ENCODE assay signal across 8 cellular contexts in genomic region chr11:65026810-65027209, GRCh38. TPM values are rescaled to one million over a fixed set of nuclear protein-coding genes. Genes with fewer than 3 reads are reported as not detected.
DNase-seq lines count a peak whose midpoint lies in the region; ATAC-seq, FAIRE-seq and TF ChIP-seq lines count a peak whose summit lies in the region.

No MANE protein-coding gene starts in this region.

- peak overlapping the region; percentile 93 for H3K27ac Mint-ChIP-seq in progenitor cell of endocrine pancreas

- peaks cover 0 to 2% of the 10 kb centered on the region in 2 donors for H3K4me1 ChIP-seq in small intestine (ENCODE audit: control insufficient read depth in 2 of 2, insufficient read depth in 1 of 2, low read depth in 1 of 2, low read length in 1 of 2)

- no peaks in the 10 kb centered on the region for H3K27me3 ChIP-seq in small intestine (ENCODE audit: control insufficient read depth in 2 of 2, insufficient read depth in 2 of 2, low read length in 2 of 2)

- H3K36me3 ChIP-seq in small intestine (ENCODE audit: control insufficient read depth in 2 of 2, insufficient read depth in 2 of 2, low read length in 2 of 2), result no peaks in the 10 kb centered on the region

- TF ChIP-seq CTCF in RWPE1 (conservative IDR thresholded peaks at IDR 0.05; ENCODE audit: low read depth) (no peak), progenitor cell of endocrine pancreas (IDR thresholded peaks at IDR 0.05; ENCODE audit: unreplicated experiment) (no peak)

- H3K4me3 ChIP-seq in small intestine (ENCODE audit: low read depth in 1 of 2, low read length in 2 of 2), result no peak overlapping the region

- peaks cover 16% of the 10 kb centered on the region for H3K4me1 Mint-ChIP-seq in progenitor cell of endocrine pancreas (ENCODE audit: low read depth)

- no peaks in the 10 kb centered on the region for H3K27me3 Mint-ChIP-seq in progenitor cell of endocrine pancreas

- no peaks in the 10 kb centered on the region for H3K9me3 ChIP-seq in small intestine (ENCODE audit: control insufficient read depth, low read depth)

- no peak for FAIRE-seq in small intestine (lab: Jason Lieb, UNC)

- H3K4me3 Mint-ChIP-seq in progenitor cell of endocrine pancreas (ENCODE audit: low read depth), result peak overlapping the region; percentile 82

- CTCF ChIA-PET in RWPE1 (lab: Yijun Ruan, JAX), result interaction anchor here (0.6 to 2.2 kb wide), 5 partner anchors 13 to 146 kb away, joined by 3 to 14 read pairs (median 5); partner anchors contain the start of gene ARL2

- DNase-seq in DMS53 treated with DMSO at 0.1 percent for 48 hours (lab: John Stamatoyannopoulos, UW; ENCODE audit: unreplicated experiment) (peak; percentile 56), RWPE1 (ENCODE audit: low spot score) (no peak), progenitor cell of endocrine pancreas (ENCODE audit: low spot score, unreplicated experiment) (no peak), ureter (ENCODE audit: low spot score) (no peak), small intestine (no peak)

- no peaks in the 10 kb centered on the region for H3K36me3 Mint-ChIP-seq in progenitor cell of endocrine pancreas (ENCODE audit: insufficient read depth)

- peak overlapping the region; percentile 95 for H3K27ac ChIP-seq in RWPE1
- H3K27ac ChIP-seq in small intestine (ENCODE audit: low read depth in 1 of 2, low read length in 1 of 2), result peak overlapping the region in 1 of 2 donors; percentile 99

- no peaks in the 10 kb centered on the region for H3K9me3 Mint-ChIP-seq in progenitor cell of endocrine pancreas (ENCODE audit: low read depth)

- ATAC-seq in esophagus mucosa (peak; percentile 2), HG02884 (IDR thresholded peaks at IDR 0.05; ENCODE audit: unreplicated experiment) (no peak), HG03175 (IDR thresholded peaks at IDR 0.05; ENCODE audit: unreplicated experiment) (no peak)

- POLR2A ChIA-PET in RWPE1 (lab: Yijun Ruan, JAX; ENCODE audit: low non-redundant PET), result no interaction called here

- WGBS in small intestine, 3 donors, result 50 to 60% (median 60%) methylated on average over 10 of the region's 10 CpGs

RNA-seq across cellular contexts. Expression of gene SNX15, which starts 0.4 kb away (rescaled TPM):
- total RNA-seq in esophagus mucosa (12.2 TPM), progenitor cell of endocrine pancreas (33.0 and 34.5 TPM in 2 replicates), ureter (17.6 TPM)
- polyA plus RNA-seq in small intestine, result 10 to 100 TPM; 23.2 to 37.3 (median 24.6) TPM

RNA-seq across cellular contexts. Expression of gene ARL2, which starts 12.8 kb away (rescaled TPM):
- total RNA-seq in esophagus mucosa (43.9 TPM), progenitor cell of endocrine pancreas (95.2 and 96.7 TPM in 2 replicates), ureter (78.1 TPM)
- 100 to 1,000 TPM in 1 of 3 donors, 10 to 100 TPM in 2; 72.0 to 121 (median 84.0) TPM for polyA plus RNA-seq in small intestine

RNA-seq across cellular contexts. Expression of gene SAC3D1, which starts 14.2 kb away (rescaled TPM):
- 11.3 TPM for total RNA-seq in esophagus mucosa
- 18.5 and 19.3 TPM in 2 replicates for total RNA-seq in progenitor cell of endocrine pancreas
- total RNA-seq in ureter, result 4.5 TPM
- polyA plus RNA-seq in small intestine, result 10 to 100 TPM in 1 of 3 donors, 1 to 10 TPM in 2; 6.9 to 18.1 (median 7.0) TPM

RNA-seq across cellular contexts. Expression of gene BATF2, which starts 30.0 kb away (rescaled TPM):
- not detected for total RNA-seq in esophagus mucosa
- 0.53 and 0.58 TPM in 2 replicates for total RNA-seq in progenitor cell of endocrine pancreas
- 4.6 TPM for total RNA-seq in ureter
- polyA plus RNA-seq in small intestine, result 10 to 100 TPM in 1 of 3 donors, 1 to 10 TPM in 2; 8.1 to 12.1 (median 9.7) TPM

RNA-seq across cellular contexts. Expression of gene NAALADL1, which starts 31.5 kb away (rescaled TPM):
- 2.7 TPM for total RNA-seq in esophagus mucosa
- total RNA-seq in progenitor cell of endocrine pancreas, result 4.3 and 4.4 TPM in 2 replicates
- total RNA-seq in ureter, result 10.3 TPM
- 100 to 1,000 TPM in 2 of 3 donors, 10 to 100 TPM in 1; 35.4 to 436 (median 173) TPM for polyA plus RNA-seq in small intestine
